ENCODE assay signal across 18 cellular contexts in genomic region chr7:94149776-94150545, GRCh38.
"Had no signal": no experiment of that assay in that cellular context is flagged by ENCODE, and none has a peak within 500 bp of the region (broad histone marks: within the 10 kb centered on the region; RNA-seq: fewer than 3 reads in every experiment).

No MANE protein-coding gene starts in this region.

- H3K9me3 ChIP-seq: body of pancreas, gastroesophageal sphincter, suprapubic skin had no signal

- H3K27ac ChIP-seq: body of pancreas, gastroesophageal sphincter, suprapubic skin had no signal

- H3K27me3 ChIP-seq: body of pancreas, suprapubic skin had no signal

- H3K4me2 ChIP-seq: smooth muscle cell had no signal

- FAIRE-seq: islet of Langerhans had no signal

- H3K36me3 ChIP-seq: gastroesophageal sphincter, suprapubic skin had no signal

- DNase-seq: activated CD4-positive, alpha-beta T cell treated with anti-CD3 and anti-CD28 coated beads, Interleukin-2, amount 10 ng/mL, durations not matched to agents 7 days and 5 days; activated CD4-positive, CD25-positive, alpha-beta regulatory T cell; activated CD8-positive, alpha-beta memory T cell treated with anti-CD3 and anti-CD28 coated beads, Interleukin-2, amount 50 U/mL, for 48 hours; activated gamma-delta T cell; activated T-cell treated with anti-CD3 and anti-CD28 coated beads, Interleukin-2, amount 50 U/mL, for 72 hours; amniotic stem cell; body of pancreas; cortex of kidney; effector CD8-positive, alpha-beta T cell; nucleus accumbens; right cardiac atrium; T-helper 17 cell had no signal

- H3K4me3 ChIP-seq: body of pancreas, gastroesophageal sphincter, smooth muscle cell, suprapubic skin had no signal

- ATAC-seq: activated T-cell treated with anti-CD3 and anti-CD28 coated beads, Interleukin-2, amount 50 U/mL, for 72 hours; body of pancreas; gastroesophageal sphincter; left lobe of liver; natural killer cell treated with Interleukin-12 subunit alpha and Interleukin-12 subunit beta and Interleukin-15 and Interleukin-18, amount 100 ng/mL, for 72 hours; T-helper 17 cell had no signal

- H3K4me1 ChIP-seq: body of pancreas, gastroesophageal sphincter, suprapubic skin had no signal
